Comparison of ENCODE assay signal across 8 cellular contexts in the genomic region with DNA sequence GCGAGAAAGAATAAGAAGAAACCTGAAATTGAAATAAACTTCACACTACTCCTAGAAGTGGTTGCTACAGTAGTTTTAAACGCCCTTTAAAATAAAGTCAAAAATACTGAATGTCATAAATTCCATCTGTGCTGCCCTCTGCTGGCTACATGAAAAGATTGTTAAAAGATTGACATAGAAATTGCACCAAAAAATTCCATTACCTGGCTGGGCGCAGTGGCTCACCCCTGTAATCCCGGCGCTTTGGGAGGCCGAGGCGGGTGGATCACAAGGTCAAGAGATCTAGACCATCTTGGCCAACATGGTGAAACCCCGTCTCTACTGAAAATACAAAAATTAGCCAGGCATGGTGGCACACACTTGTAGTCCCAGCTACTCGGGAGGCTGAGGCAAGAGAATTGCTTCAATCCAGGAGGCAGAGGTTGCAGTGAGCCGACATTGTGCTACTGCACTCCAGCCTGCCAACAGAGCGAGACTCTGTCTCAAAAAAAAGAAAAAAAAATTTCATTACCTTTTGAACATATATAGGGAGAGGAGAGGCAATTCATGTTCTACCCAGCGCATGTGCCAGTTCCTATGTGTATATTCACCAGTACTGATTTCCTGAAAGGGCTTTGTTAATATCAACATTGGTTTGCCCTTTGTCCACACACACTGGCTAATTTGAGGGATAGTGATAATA. TPM values are rescaled to one million over a fixed set of nuclear protein-coding genes. Genes with fewer than 3 reads are reported as not detected.
DNase-seq lines count a peak whose midpoint lies in the region; ATAC-seq, FAIRE-seq and TF ChIP-seq lines count a peak whose summit lies in the region.

No MANE protein-coding gene starts in this region.

- H3K4me3 ChIP-seq in HFF-Myc (replicated peaks; ENCODE audit: low read depth, low read length) = no peak overlapping the region
- no peak overlapping the region for H3K4me3 ChIP-seq in pancreas

- H3K36me3 Mint-ChIP-seq in activated CD4-positive, alpha-beta T cell treated with anti-CD3 and anti-CD28 coated beads, Interleukin-2, amount 10 ng/mL, durations not matched to agents 24 days and 14 days (ENCODE audit: low read depth) = peaks cover 26% of the 10 kb centered on the region

- peaks cover 80% of the 10 kb centered on the region for H3K4me1 Mint-ChIP-seq in activated CD4-positive, alpha-beta T cell treated with anti-CD3 and anti-CD28 coated beads, Interleukin-2, amount 10 ng/mL, durations not matched to agents 24 days and 14 days

- WGBS in pancreas, 2 donors = 40 to 51% methylated on average over 12 of the region's 12 CpGs

- no peak overlapping the region for H3K27ac ChIP-seq in pancreas

- peaks cover 0 to 49% (median 23%) of the 10 kb centered on the region in 3 donors for H3K4me1 ChIP-seq in pancreas

- H3K9me3 Mint-ChIP-seq in activated CD4-positive, alpha-beta T cell treated with anti-CD3 and anti-CD28 coated beads, Interleukin-2, amount 10 ng/mL, durations not matched to agents 24 days and 14 days = no peaks in the 10 kb centered on the region

- no peaks in the 10 kb centered on the region for H3K9me3 ChIP-seq in pancreas

- no peaks in the 10 kb centered on the region for H3K36me3 ChIP-seq in pancreas

- intact Hi-C loops in activated CD4-positive, alpha-beta T cell treated with anti-CD3 and anti-CD28 coated beads, Interleukin-2, amount 10 ng/mL, durations not matched to agents 24 days and 14 days (cut with micrococcal nuclease) = loop anchor here (1.0 to 5.0 kb wide), 2 partner anchors 9 to 388 kb away; no protein-coding TSS in a partner anchor
- intact Hi-C loops in pancreas (cut with DNase I) = no loop called here

- DNase-seq in COLO829 (ENCODE audit: low spot score) (peak; percentile 29), HFF-Myc (ENCODE audit: extremely low read depth, low read depth) (peak; percentile 31), erythroblast (lab: John Stamatoyannopoulos, UW) (peak; percentile 37 to 70), pancreas (peak in 1 of 6 donors; percentile 35), NCI-H2107 treated with DMSO at 0.1 percent for 48 hours (lab: John Stamatoyannopoulos, UW; ENCODE audit: unreplicated experiment) (no peak)
- DNase-seq in activated CD4-positive, alpha-beta T cell treated with anti-CD3 and anti-CD28 coated beads, Interleukin-2, amount 10 ng/mL, durations not matched to agents 24 days and 14 days = peak; percentile 85

- FAIRE-seq in pancreas (lab: Jason Lieb, UNC) = no peak

- H3K4me3 Mint-ChIP-seq in activated CD4-positive, alpha-beta T cell treated with anti-CD3 and anti-CD28 coated beads, Interleukin-2, amount 10 ng/mL, durations not matched to agents 24 days and 14 days = peak overlapping the region; percentile 57

- no peak for TF ChIP-seq POLR2A in erythroblast (IDR thresholded peaks at IDR 0.05; ENCODE audit: low read length)

- peak; percentile 48 for TF ChIP-seq CTCF in HFF-Myc (IDR thresholded peaks at IDR 0.05; ENCODE audit: low read depth, low read length, missing control alignments)
- TF ChIP-seq CTCF in pancreas (IDR thresholded peaks at IDR 0.05) = peak; percentile 17 to 57 (median 37)

- ATAC-seq in pancreas = peak in 3 of 4 donors; percentile 19 to 35 (median 31)
- no peak for ATAC-seq in HG03135 (IDR thresholded peaks at IDR 0.05; ENCODE audit: unreplicated experiment)
- no peak for ATAC-seq in GM21367 (IDR thresholded peaks at IDR 0.05; ENCODE audit: unreplicated experiment)

- no peaks in the 10 kb centered on the region for H3K27me3 ChIP-seq in pancreas

- H3K27me3 Mint-ChIP-seq in activated CD4-positive, alpha-beta T cell treated with anti-CD3 and anti-CD28 coated beads, Interleukin-2, amount 10 ng/mL, durations not matched to agents 24 days and 14 days = no peaks in the 10 kb centered on the region

- H3K27ac Mint-ChIP-seq in activated CD4-positive, alpha-beta T cell treated with anti-CD3 and anti-CD28 coated beads, Interleukin-2, amount 10 ng/mL, durations not matched to agents 24 days and 14 days = peak overlapping the region; percentile 75

RNA-seq across cellular contexts. Expression of gene CYTH1, which starts 36.5 kb away (rescaled TPM):
- total RNA-seq in activated CD4-positive, alpha-beta T cell treated with anti-CD3 and anti-CD28 coated beads, Interleukin-2, amount 10 ng/mL, durations not matched to agents 24 days and 14 days = 126 and 131 TPM in 2 replicates
- 10 to 100 TPM; 18.3 to 34.4 (median 21.3) TPM for total RNA-seq in pancreas
- polyA plus RNA-seq in pancreas = 10 to 100 TPM; 25.0 to 28.9 TPM

Comparison
In these comparisons a context has a peak if more than half of its experiments do, and no peak if none do; other contexts are left out.
1. ATAC-seq: peak in pancreas (3 of 4); none in HG03135 (single experiment) and GM21367 (single experiment).